Comparison of ENCODE assay signal across 28 cellular contexts in genomic region chr7:32900415-32900814, GRCh38.
"Had no signal": no experiment of that assay in that cellular context is flagged by ENCODE, and none has a peak within 500 bp of the region (broad histone marks: within the 10 kb centered on the region; RNA-seq: fewer than 3 reads in every experiment).

No MANE protein-coding gene starts in this region.

- H3K27ac Mint-ChIP-seq: activated B cell treated with CpG ODN at 0.5 μM for 24 hours; activated CD8-positive, alpha-beta T cell treated with anti-CD3 and anti-CD28 coated beads for 36 hours; activated naive CD4-positive, alpha-beta T cell treated with anti-CD3 and anti-CD28 coated beads for 36 hours; activated naive CD4-positive, alpha-beta T cell treated with anti-CD3 and anti-CD28 coated beads, Interleukin-2, amount 50 U/mL, for 72 hours; activated naive CD8-positive, alpha-beta T cell treated with anti-CD3 and anti-CD28 coated beads, Interleukin-2, amount 10 ng/mL, durations not matched to agents 7 days and 5 days; activated T-helper 2 cell treated with anti-CD3 and anti-CD28 coated beads, Interferon-gamma antibody, Interleukin-2, Interleukin-4, amounts not matched to agents 10 μg/mL and 5 μg/mL and 100 μg/mL, durations not matched to agents 14 hours and 24 hours and 36 hours; T-helper 2 cell treated with Interferon-gamma antibody and Interleukin-4, amounts not matched to agents 5 μg/mL and 100 μg/mL, for 36 hours had no signal

- H3K27me3 ChIP-seq: ascending aorta, breast epithelium, cardiac muscle cell, colonic mucosa had no signal

- H3K36me3 ChIP-seq: ascending aorta, breast epithelium, cardiac muscle cell, colonic mucosa, WERI-Rb-1 had no signal

- H3K9me3 ChIP-seq: ascending aorta, breast epithelium, colonic mucosa had no signal

- ATAC-seq: activated CD4-positive, CD25-positive, alpha-beta regulatory T cell treated with anti-CD3 and anti-CD28 coated beads, Interleukin-2, amount 50 U/mL, for 24 hours; activated CD8-positive, alpha-beta T cell treated with anti-CD3 and anti-CD28 coated beads for 36 hours; activated naive CD4-positive, alpha-beta T cell treated with anti-CD3 and anti-CD28 coated beads, Interleukin-2, amount 50 U/mL, for 72 hours; activated T-cell treated with anti-CD3 and anti-CD28 coated beads, Interleukin-2, amount 50 U/mL, for 4 hours; esophagus mucosa; T-helper 17 cell had no signal

- H3K36me3 Mint-ChIP-seq: activated naive CD4-positive, alpha-beta T cell treated with anti-CD3 and anti-CD28 coated beads, Interleukin-2, amount 50 U/mL, for 72 hours; brain had no signal

- H3K4me3 Mint-ChIP-seq: activated B cell treated with CpG ODN at 0.5 μM for 24 hours; activated CD8-positive, alpha-beta T cell treated with anti-CD3 and anti-CD28 coated beads for 36 hours; activated naive CD4-positive, alpha-beta T cell treated with anti-CD3 and anti-CD28 coated beads for 36 hours; activated naive CD8-positive, alpha-beta T cell treated with anti-CD3 and anti-CD28 coated beads, Interleukin-2, amount 10 ng/mL, durations not matched to agents 7 days and 5 days; activated T-cell treated with anti-CD3 and anti-CD28 coated beads, Interleukin-2, amount 50 U/mL, for 4 hours; brain; T-helper 17 cell; T-helper 2 cell treated with Interferon-gamma antibody and Interleukin-4, amounts not matched to agents 5 μg/mL and 100 μg/mL, for 36 hours had no signal

- H3K9me3 Mint-ChIP-seq: activated B cell treated with CpG ODN at 0.5 μM for 24 hours; activated CD8-positive, alpha-beta T cell treated with anti-CD3 and anti-CD28 coated beads for 36 hours; activated naive CD4-positive, alpha-beta T cell treated with anti-CD3 and anti-CD28 coated beads for 36 hours; activated naive CD8-positive, alpha-beta T cell treated with anti-CD3 and anti-CD28 coated beads, Interleukin-2, amount 10 ng/mL, durations not matched to agents 7 days and 5 days; activated T-cell treated with anti-CD3 and anti-CD28 coated beads, Interleukin-2, amount 50 U/mL, for 4 hours; activated T-helper 2 cell treated with anti-CD3 and anti-CD28 coated beads, Interferon-gamma antibody, Interleukin-2, Interleukin-4, amounts not matched to agents 10 μg/mL and 5 μg/mL and 100 μg/mL, durations not matched to agents 14 hours and 24 hours and 36 hours; brain; T-helper 2 cell treated with Interferon-gamma antibody and Interleukin-4, amounts not matched to agents 5 μg/mL and 100 μg/mL, for 36 hours had no signal

- H3K4me1 ChIP-seq: ascending aorta, colonic mucosa had no signal

- H3K27ac ChIP-seq: ascending aorta, breast epithelium, cardiac muscle cell, colonic mucosa, WERI-Rb-1 had no signal

- DNase-seq: activated B cell treated with CpG ODN at 0.5 μM for 24 hours; activated CD4-positive, alpha-beta T cell treated with anti-CD3 and anti-CD28 coated beads for 48 hours; activated CD4-positive, alpha-beta T cell treated with anti-CD3 and anti-CD28 coated beads, Interleukin-2, amount 50 U/mL, for 1 hour; activated CD4-positive, alpha-beta T cell treated with anti-CD3 and anti-CD28 coated beads, Interleukin-2, amount 50 U/mL, for 48 hours; activated CD8-positive, alpha-beta memory T cell treated with anti-CD3 and anti-CD28 coated beads for 24 hours; activated CD8-positive, alpha-beta T cell treated with anti-CD3 and anti-CD28 coated beads for 36 hours; activated effector memory CD4-positive, alpha-beta T cell treated with anti-CD3 and anti-CD28 coated beads, Interleukin-2, amount 50 U/mL, for 16 hours; activated naive CD4-positive, alpha-beta T cell treated with anti-CD3 and anti-CD28 coated beads for 36 hours; activated naive CD8-positive, alpha-beta T cell treated with anti-CD3 and anti-CD28 coated beads, Interleukin-2, amount 10 ng/mL, durations not matched to agents 7 days and 5 days; activated T-cell treated with anti-CD3 and anti-CD28 coated beads, Interleukin-2, amount 50 U/mL, for 4 hours; central memory CD4-positive, alpha-beta T cell; cerebellar nuclear complex; colonic mucosa; effector CD8-positive, alpha-beta T cell; foreskin fibroblast; T-helper 1 cell; T-helper 17 cell; T1000; WERI-Rb-1 had no signal

- H3K27me3 Mint-ChIP-seq: activated B cell treated with CpG ODN at 0.5 μM for 24 hours; activated CD8-positive, alpha-beta T cell treated with anti-CD3 and anti-CD28 coated beads for 36 hours; T-helper 17 cell had no signal

- H3K4me3 ChIP-seq: ascending aorta, breast epithelium, cardiac muscle cell, colonic mucosa had no signal
